ENCODE assay signal across 19 cellular contexts in the genomic region with DNA sequence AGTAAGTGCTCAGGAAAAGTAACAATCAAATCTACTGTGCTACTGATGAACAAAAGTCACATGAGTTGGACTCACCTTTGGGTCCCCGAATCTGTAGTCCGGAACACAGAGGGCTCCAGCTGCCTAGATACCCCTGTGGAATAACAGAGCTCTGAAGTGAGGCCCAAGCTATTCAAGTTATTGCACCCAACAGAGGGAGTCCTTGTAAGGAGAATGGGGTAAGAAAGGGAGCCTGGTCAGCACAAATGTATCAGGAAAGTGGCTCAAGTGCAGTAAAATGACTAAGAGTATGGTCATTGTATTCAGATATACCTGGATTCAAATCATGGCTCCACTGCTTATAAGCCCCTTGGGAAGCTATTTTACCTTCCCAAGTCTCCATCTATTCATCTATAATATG. TPM values are rescaled to one million over a fixed set of nuclear protein-coding genes. Genes with fewer than 3 reads are reported as not detected.
DNase-seq lines count a peak whose midpoint lies in the region; ATAC-seq, FAIRE-seq and TF ChIP-seq lines count a peak whose summit lies in the region.
"Had no signal": no experiment of that assay in that cellular context is flagged by ENCODE, and none has a peak within 500 bp of the region (broad histone marks: within the 10 kb centered on the region; RNA-seq: fewer than 3 reads in every experiment).

No MANE protein-coding gene starts in this region.

- H3K4me1 ChIP-seq in PC-3 (ENCODE audit: insufficient read depth, low read length) (peaks cover 21% of the 10 kb centered on the region), endodermal cell (ENCODE audit: control insufficient read depth, insufficient read depth, low read length) (no peaks in the 10 kb centered on the region), mesendoderm (ENCODE audit: control insufficient read depth, low read depth, low read length) (no peaks in the 10 kb centered on the region)
- H3K4me1 ChIP-seq: BLaER1, parathyroid adenoma had no signal

- no peaks in the 10 kb centered on the region for H3K79me2 ChIP-seq in PC-3 (ENCODE audit: low read length)
- no peaks in the 10 kb centered on the region for H3K79me2 ChIP-seq in mesendoderm (ENCODE audit: control insufficient read depth, insufficient read depth, low read length)
- H3K79me2 ChIP-seq: parathyroid adenoma had no signal

- peak; percentile 9 for TF ChIP-seq CTCF in GM10266 (IDR thresholded peaks at IDR 0.05; ENCODE audit: control insufficient read depth, insufficient read depth, low read depth, missing control alignments)
- TF ChIP-seq CTCF in PC-3 (conservative IDR thresholded peaks at IDR 0.05; ENCODE audit: low read depth, low read length): peak; percentile 70
- peak; percentile 20 for TF ChIP-seq CTCF in endodermal cell (conservative IDR thresholded peaks at IDR 0.05)

- FAIRE-seq in GM19239 (lab: Jason Lieb, UNC): no peak

- H3K4me2 ChIP-seq in PC-3 (ENCODE audit: low read length) (no peak overlapping the region), mesendoderm (ENCODE audit: low read length) (no peak overlapping the region)
- H3K4me2 ChIP-seq: BLaER1 had no signal

- H3K79me1 ChIP-seq in mesendoderm (ENCODE audit: low read length): no peaks in the 10 kb centered on the region

- H4K8ac ChIP-seq in mesendoderm (ENCODE audit: low read depth, low read length): no peak overlapping the region

- H3K4me3 ChIP-seq in PC-3 (ENCODE audit: low read length) (no peak overlapping the region), endodermal cell (ENCODE audit: low read length) (no peak overlapping the region), mesendoderm (ENCODE audit: low read length) (no peak overlapping the region)
- H3K4me3 ChIP-seq: BLaER1, esophagus squamous epithelium had no signal

- H2BK5ac ChIP-seq in mesendoderm (ENCODE audit: low read length): no peak overlapping the region

- no peak overlapping the region for H3K4me3 Mint-ChIP-seq in endodermal cell
- H3K4me3 Mint-ChIP-seq: stimulated activated effector memory CD8-positive, alpha-beta T cell treated with anti-CD3 and anti-CD28 coated beads, Interleukin-12 subunit alpha, Interleukin-12 subunit beta, amount 100 ng/mL, for 72 hours had no signal

- CTCF ChIA-PET in PC-3 (lab: Charles Lee): interaction anchor here (0.6 to 1.0 kb wide), 2 partner anchors 21 to 37 kb away, joined by 3 read pairs; a partner anchor contains a TSS

- H2AFZ ChIP-seq in PC-3 (ENCODE audit: low read length): no peak overlapping the region
- H2AFZ ChIP-seq: parathyroid adenoma had no signal

- POLR2A ChIA-PET in PC-3 (lab: Charles Lee; ENCODE audit: unreplicated experiment): no interaction called here

- H3K56ac ChIP-seq in mesendoderm (ENCODE audit: low read length): no peak overlapping the region

- H3K9me2 ChIP-seq in PC-3 (replicated peaks; ENCODE audit: low read length): no peaks in the 10 kb centered on the region

- H3K9me3 ChIP-seq in PC-3 (ENCODE audit: low read length) (no peaks in the 10 kb centered on the region), endodermal cell (ENCODE audit: control insufficient read depth, low read length) (peaks cover 9% of the 10 kb centered on the region)
- H3K9me3 ChIP-seq: BLaER1, esophagus squamous epithelium had no signal

- no TSS peak for BruUV-seq in PC-3 (replicated peaks; lab: Mats Ljungman, UMichigan)

- H3K9ac ChIP-seq in PC-3 (ENCODE audit: low read length): no peak overlapping the region
- no peak overlapping the region for H3K9ac ChIP-seq in endodermal cell (ENCODE audit: extremely low read depth, low read length, poor library complexity, severe bottlenecking)
- no peak overlapping the region for H3K9ac ChIP-seq in mesendoderm (ENCODE audit: low read length)
- H3K9ac ChIP-seq: BLaER1, parathyroid adenoma had no signal

- intact Hi-C loops in PC-3 (cut with micrococcal nuclease): loop anchor here (1.0 to 5.0 kb wide), 2 partner anchors 36 to 292 kb away; no protein-coding TSS in a partner anchor

- H3K9me3 Mint-ChIP-seq in endodermal cell: no peaks in the 10 kb centered on the region
- H3K9me3 Mint-ChIP-seq: stimulated activated effector memory CD8-positive, alpha-beta T cell treated with anti-CD3 and anti-CD28 coated beads, Interleukin-12 subunit alpha, Interleukin-12 subunit beta, amount 100 ng/mL, for 72 hours had no signal

- H3K27me3 Mint-ChIP-seq in endodermal cell (ENCODE audit: insufficient read depth): peaks cover 7% of the 10 kb centered on the region

- H3K27me3 ChIP-seq in PC-3 (ENCODE audit: low read length): no peaks in the 10 kb centered on the region
- no peaks in the 10 kb centered on the region for H3K27me3 ChIP-seq in endodermal cell (ENCODE audit: control insufficient read depth, insufficient read depth, low read length, poor library complexity, severe bottlenecking)
- H3K27me3 ChIP-seq in mesendoderm (ENCODE audit: insufficient read depth, low read length, poor library complexity): no peaks in the 10 kb centered on the region
- H3K27me3 ChIP-seq: BLaER1, esophagus squamous epithelium had no signal

- 87 to 100% methylated on average over 2 of the region's 2 CpGs for WGBS in endodermal cell (ENCODE audit: insufficient coverage in 1 of 2, insufficient read length in 1 of 2), 2 experiments
- WGBS in mesendoderm (ENCODE audit: extremely low coverage, insufficient coverage, low lambda C conversion rate): no CpG with 5 or more reads among the region's 2 CpGs

- H2BK120ac ChIP-seq in mesendoderm (ENCODE audit: low read depth, low read length): no peak overlapping the region

- no peak overlapping the region for H2BK15ac ChIP-seq in mesendoderm (replicated peaks; ENCODE audit: low read depth)

- H3K18ac ChIP-seq in mesendoderm (ENCODE audit: low read length): no peak overlapping the region

- H2AK5ac ChIP-seq in mesendoderm (ENCODE audit: low read length): no peak overlapping the region

- H3K36me3 Mint-ChIP-seq in endodermal cell (ENCODE audit: low read depth): no peaks in the 10 kb centered on the region
- H3K36me3 Mint-ChIP-seq: stimulated activated effector memory CD8-positive, alpha-beta T cell treated with anti-CD3 and anti-CD28 coated beads, Interleukin-12 subunit alpha, Interleukin-12 subunit beta, amount 100 ng/mL, for 72 hours had no signal

- no peak overlapping the region for H3K23ac ChIP-seq in mesendoderm (ENCODE audit: low read length)

- no peak overlapping the region for H4K5ac ChIP-seq in mesendoderm (ENCODE audit: low read length)

- H3K27ac Mint-ChIP-seq in endodermal cell: no peak overlapping the region
- H3K27ac Mint-ChIP-seq: stimulated activated effector memory CD8-positive, alpha-beta T cell treated with anti-CD3 and anti-CD28 coated beads, Interleukin-12 subunit alpha, Interleukin-12 subunit beta, amount 100 ng/mL, for 72 hours had no signal

- no peak for DNase-seq in GM10266 (ENCODE audit: extremely low spot score)
- DNase-seq in PC-3: peak; percentile 70
- DNase-seq in endodermal cell: no peak
- peak; percentile 47 for DNase-seq in mesendoderm
- DNase-seq in GM19239 (ENCODE audit: insufficient read length, low spot score): no peak
- DNase-seq in NCI-H1105 (lab: John Stamatoyannopoulos, UW): no peak
- no peak for DNase-seq in AG20443 (ENCODE audit: low spot score)
- no peak for DNase-seq in NK-92 (lab: John Stamatoyannopoulos, UW; ENCODE audit: unreplicated experiment)
- DNase-seq: activated CD4-positive, alpha-beta T cell treated with anti-CD3 and anti-CD28 coated beads for 1 hour; activated effector memory CD4-positive, alpha-beta T cell treated with anti-CD3 and anti-CD28 coated beads, Interleukin-2, amount 50 U/mL, for 16 hours; cortex of kidney; esophagus squamous epithelium; islet precursor cell; NCI-H146; SIG-M5; T-helper 2 cell had no signal

- H3F3A ChIP-seq in PC-3 (ENCODE audit: low read length, unreplicated experiment): no peaks in the 10 kb centered on the region

- H3K36me3 ChIP-seq in PC-3 (ENCODE audit: low read depth, low read length) (no peaks in the 10 kb centered on the region), endodermal cell (ENCODE audit: control insufficient read depth, insufficient read depth, low read length) (no peaks in the 10 kb centered on the region), mesendoderm (ENCODE audit: control insufficient read depth, insufficient read depth, low read length) (no peaks in the 10 kb centered on the region)
- H3K36me3 ChIP-seq: BLaER1, esophagus squamous epithelium had no signal

- H3K4ac ChIP-seq in mesendoderm (ENCODE audit: low read depth, low read length): no peak overlapping the region

- H4K20me1 ChIP-seq in PC-3 (ENCODE audit: low read length): no peaks in the 10 kb centered on the region
- H4K20me1 ChIP-seq: BLaER1 had no signal

- ATAC-seq in PC-3: peak; percentile 72
- ATAC-seq: stimulated activated effector memory CD8-positive, alpha-beta T cell treated with anti-CD3 and anti-CD28 coated beads, Interleukin-12 subunit alpha, Interleukin-12 subunit beta, amount 100 ng/mL, for 72 hours had no signal

- no peak overlapping the region for H3K27ac ChIP-seq in PC-3 (ENCODE audit: low read length)
- no peak overlapping the region for H3K27ac ChIP-seq in endodermal cell (ENCODE audit: low read depth, low read length)
- no peak overlapping the region for H3K27ac ChIP-seq in mesendoderm (ENCODE audit: low read depth, low read length)
- H3K27ac ChIP-seq: BLaER1, esophagus squamous epithelium, parathyroid adenoma had no signal

- H3K4me1 Mint-ChIP-seq in endodermal cell: no peaks in the 10 kb centered on the region
- H3K4me1 Mint-ChIP-seq: stimulated activated effector memory CD8-positive, alpha-beta T cell treated with anti-CD3 and anti-CD28 coated beads, Interleukin-12 subunit alpha, Interleukin-12 subunit beta, amount 100 ng/mL, for 72 hours had no signal

RNA-seq across cellular contexts. Expression of a gene that starts 20.9 kb away (rescaled TPM):
- total RNA-seq in PC-3 (2014; rRNA removed) (21.9 and 25.6 TPM in 2 replicates), endodermal cell (under 1 TPM; 0.27 to 0.46 TPM)
- polyA plus RNA-seq in endodermal cell (2013, experiment 1 of 2): 3.5 TPM
- polyA plus RNA-seq in endodermal cell (2013, experiment 2 of 2): 4.5 TPM
- 1.9 TPM for polyA plus RNA-seq in mesendoderm (2013, experiment 1 of 2)
- polyA plus RNA-seq in mesendoderm (2013, experiment 2 of 2): 2.0 TPM

Comparison
In these comparisons a context has a peak if more than half of its experiments do, and no peak if none do; other contexts are left out.
1. DNase-seq: peak in PC-3 (single experiment) and mesendoderm (single experiment); none in GM10266 (single experiment), endodermal cell (single experiment), GM19239 (single experiment), NCI-H1105 (single experiment), AG20443 (single experiment) and NK-92 (single experiment).
2. CTCF ChIP-seq: peak in every context shown above with its lines; median percentile 70 in PC-3; 20 in endodermal cell; 9 in GM10266.
3. RNA of a gene that starts 20.9 kb away (total RNA-seq): 21.9 to 25.6 TPM in PC-3; 0.27 to 0.46 TPM in endodermal cell; every median in the first group is over 10 times any median in the second.